1 cellular context compared by ENCODE assay signal in genomic region chr1:161919229-161919628, GRCh38.
TF ChIP-seq lines count a peak whose summit lies in the region.

No MANE protein-coding gene starts in this region.

TF ChIP-seq in GM23338, 12 proteins besides CTCF, POLR2A, EP300 and RAD21 (continued from another document):
- TF ChIP-seq, protein P1, sequence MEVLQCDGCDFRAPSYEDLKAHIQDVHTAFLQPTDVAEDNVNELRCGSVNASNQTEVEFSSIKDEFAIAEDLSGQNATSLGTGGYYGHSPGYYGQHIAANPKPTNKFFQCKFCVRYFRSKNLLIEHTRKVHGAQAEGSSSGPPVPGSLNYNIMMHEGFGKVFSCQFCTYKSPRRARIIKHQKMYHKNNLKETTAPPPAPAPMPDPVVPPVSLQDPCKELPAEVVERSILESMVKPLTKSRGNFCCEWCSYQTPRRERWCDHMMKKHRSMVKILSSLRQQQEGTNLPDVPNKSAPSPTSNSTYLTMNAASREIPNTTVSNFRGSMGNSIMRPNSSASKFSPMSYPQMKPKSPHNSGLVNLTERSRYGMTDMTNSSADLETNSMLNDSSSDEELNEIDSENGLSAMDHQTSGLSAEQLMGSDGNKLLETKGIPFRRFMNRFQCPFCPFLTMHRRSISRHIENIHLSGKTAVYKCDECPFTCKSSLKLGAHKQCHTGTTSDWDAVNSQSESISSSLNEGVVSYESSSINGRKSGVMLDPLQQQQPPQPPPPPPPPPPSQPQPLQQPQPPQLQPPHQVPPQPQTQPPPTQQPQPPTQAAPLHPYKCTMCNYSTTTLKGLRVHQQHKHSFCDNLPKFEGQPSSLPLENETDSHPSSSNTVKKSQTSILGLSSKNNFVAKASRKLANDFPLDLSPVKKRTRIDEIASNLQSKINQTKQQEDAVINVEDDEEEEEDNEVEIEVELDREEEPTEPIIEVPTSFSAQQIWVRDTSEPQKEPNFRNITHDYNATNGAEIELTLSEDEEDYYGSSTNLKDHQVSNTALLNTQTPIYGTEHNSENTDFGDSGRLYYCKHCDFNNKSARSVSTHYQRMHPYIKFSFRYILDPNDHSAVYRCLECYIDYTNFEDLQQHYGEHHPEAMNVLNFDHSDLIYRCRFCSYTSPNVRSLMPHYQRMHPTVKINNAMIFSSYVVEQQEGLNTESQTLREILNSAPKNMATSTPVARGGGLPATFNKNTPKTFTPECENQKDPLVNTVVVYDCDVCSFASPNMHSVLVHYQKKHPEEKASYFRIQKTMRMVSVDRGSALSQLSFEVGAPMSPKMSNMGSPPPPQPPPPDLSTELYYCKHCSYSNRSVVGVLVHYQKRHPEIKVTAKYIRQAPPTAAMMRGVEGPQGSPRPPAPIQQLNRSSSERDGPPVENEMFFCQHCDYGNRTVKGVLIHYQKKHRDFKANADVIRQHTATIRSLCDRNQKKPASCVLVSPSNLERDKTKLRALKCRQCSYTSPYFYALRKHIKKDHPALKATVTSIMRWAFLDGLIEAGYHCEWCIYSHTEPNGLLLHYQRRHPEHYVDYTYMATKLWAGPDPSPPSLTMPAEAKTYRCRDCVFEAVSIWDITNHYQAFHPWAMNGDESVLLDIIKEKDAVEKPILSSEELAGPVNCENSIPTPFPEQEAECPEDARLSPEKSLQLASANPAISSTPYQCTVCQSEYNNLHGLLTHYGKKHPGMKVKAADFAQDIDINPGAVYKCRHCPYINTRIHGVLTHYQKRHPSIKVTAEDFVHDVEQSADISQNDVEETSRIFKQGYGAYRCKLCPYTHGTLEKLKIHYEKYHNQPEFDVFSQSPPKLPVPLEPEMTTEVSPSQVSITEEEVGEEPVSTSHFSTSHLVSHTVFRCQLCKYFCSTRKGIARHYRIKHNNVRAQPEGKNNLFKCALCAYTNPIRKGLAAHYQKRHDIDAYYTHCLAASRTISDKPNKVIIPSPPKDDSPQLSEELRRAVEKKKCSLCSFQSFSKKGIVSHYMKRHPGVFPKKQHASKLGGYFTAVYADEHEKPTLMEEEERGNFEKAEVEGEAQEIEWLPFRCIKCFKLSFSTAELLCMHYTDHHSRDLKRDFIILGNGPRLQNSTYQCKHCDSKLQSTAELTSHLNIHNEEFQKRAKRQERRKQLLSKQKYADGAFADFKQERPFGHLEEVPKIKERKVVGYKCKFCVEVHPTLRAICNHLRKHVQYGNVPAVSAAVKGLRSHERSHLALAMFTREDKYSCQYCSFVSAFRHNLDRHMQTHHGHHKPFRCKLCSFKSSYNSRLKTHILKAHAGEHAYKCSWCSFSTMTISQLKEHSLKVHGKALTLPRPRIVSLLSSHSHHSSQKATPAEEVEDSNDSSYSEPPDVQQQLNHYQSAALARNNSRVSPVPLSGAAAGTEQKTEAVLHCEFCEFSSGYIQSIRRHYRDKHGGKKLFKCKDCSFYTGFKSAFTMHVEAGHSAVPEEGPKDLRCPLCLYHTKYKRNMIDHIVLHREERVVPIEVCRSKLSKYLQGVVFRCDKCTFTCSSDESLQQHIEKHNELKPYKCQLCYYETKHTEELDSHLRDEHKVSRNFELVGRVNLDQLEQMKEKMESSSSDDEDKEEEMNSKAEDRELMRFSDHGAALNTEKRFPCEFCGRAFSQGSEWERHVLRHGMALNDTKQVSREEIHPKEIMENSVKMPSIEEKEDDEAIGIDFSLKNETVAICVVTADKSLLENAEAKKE (CRISPR knock-in tag; IDR thresholded peaks at IDR 0.05) = no peak
